Comparison of ENCODE assay signal across 8 cellular contexts in genomic region chr12:109999983-110000505, GRCh38. TPM values are rescaled to one million over a fixed set of nuclear protein-coding genes. Genes with fewer than 3 reads are reported as not detected.
DNase-seq lines count a peak whose midpoint lies in the region; ATAC-seq and TF ChIP-seq lines count a peak whose summit lies in the region.

No MANE protein-coding gene starts in this region.

- H3K4me3 ChIP-seq in heart left ventricle, result peak overlapping the region; percentile 80 to 99 (median 90)
- H3K4me3 ChIP-seq in epithelial cell of proximal tubule (ENCODE audit: low read depth, low read length), result peak overlapping the region; percentile 75

- H3K4me3 Mint-ChIP-seq in neural crest cell, result peak overlapping the region; percentile 95

- H3K27ac Mint-ChIP-seq in neural crest cell (ENCODE audit: unreplicated experiment), result peak overlapping the region; percentile 20

- H3K9me3 Mint-ChIP-seq in neural crest cell, result no peaks in the 10 kb centered on the region

- TF ChIP-seq CTCF in heart left ventricle (IDR thresholded peaks at IDR 0.05) (no peak), epithelial cell of proximal tubule (conservative IDR thresholded peaks at IDR 0.05; ENCODE audit: low read depth, low read length) (no peak), neural crest cell (conservative IDR thresholded peaks at IDR 0.05) (no peak)

- H3K27me3 ChIP-seq in heart left ventricle, result no peaks in the 10 kb centered on the region

- no peak for TF ChIP-seq POLR2A in heart left ventricle (IDR thresholded peaks at IDR 0.05)

- peak overlapping the region in 7 of 12 donors; percentile 80 to 95 (median 91) for H3K27ac ChIP-seq in heart left ventricle

- H3K4me1 ChIP-seq in heart left ventricle, result peaks cover 0 to 50% (median 19%) of the 10 kb centered on the region in 12 donors

- H3K27me3 Mint-ChIP-seq in neural crest cell (ENCODE audit: low read depth), result peaks cover 15% of the 10 kb centered on the region

- H3K4me1 Mint-ChIP-seq in neural crest cell, result peaks cover 34% of the 10 kb centered on the region

- ATAC-seq in heart left ventricle (no peak), Right ventricle myocardium inferior (no peak), HG02840 (IDR thresholded peaks at IDR 0.05; ENCODE audit: low FRiP score, unreplicated experiment) (no peak), HG03045 (IDR thresholded peaks at IDR 0.05; ENCODE audit: unreplicated experiment) (no peak), HG03469 (IDR thresholded peaks at IDR 0.05; ENCODE audit: unreplicated experiment) (no peak)

- H3K36me3 ChIP-seq in heart left ventricle, result peaks cover 0 to 13% (median 0%) of the 10 kb centered on the region in 9 donors

- no peaks in the 10 kb centered on the region for H3K9me3 ChIP-seq in heart left ventricle

- DNase-seq in heart left ventricle, result no peak
- no peak for DNase-seq in Right ventricle myocardium inferior (ENCODE audit: missing footprints)
- peak; percentile 17 for DNase-seq in SW480 (ENCODE audit: low spot score)
- no peak for DNase-seq in epithelial cell of proximal tubule (ENCODE audit: low read depth)
- DNase-seq in neural crest cell (ENCODE audit: low read depth, low spot score), result no peak

- H3K36me3 Mint-ChIP-seq in neural crest cell (ENCODE audit: low read depth), result no peaks in the 10 kb centered on the region

- intact Hi-C loops in heart left ventricle (cut with DNase I), result loop anchor here in 4 of 10 donors (5.0 kb wide), 3 partner anchors 38 to 53 kb away; partner anchors contain the start of gene C12orf76 (in 1 of the 4)
- intact Hi-C loops in Right ventricle myocardium inferior (cut with DNase I), result loop anchor here (5.0 to 10.0 kb wide), 3 partner anchors 38 to 55 kb away; partner anchors contain the start of gene C12orf76

- 2 to 3% (median 2%) methylated on average over 17 of the region's 17 CpGs for WGBS in heart left ventricle, 4 donors

RNA-seq across cellular contexts. Expression of gene ANKRD13A, which starts 0.8 kb away (rescaled TPM):
- total RNA-seq in heart left ventricle, result 10 to 100 TPM; 16.0 to 80.6 (median 24.4) TPM
- 10 to 100 TPM in 1 of 2 donors, 1 to 10 TPM in 1; 8.4 to 47.4 TPM for polyA plus RNA-seq in heart left ventricle
- total RNA-seq in Right ventricle myocardium inferior, result 22.9 TPM
- total RNA-seq in epithelial cell of proximal tubule, result 43.8 and 96.1 TPM in 2 replicates
- total RNA-seq in neural crest cell, result 29.5 and 30.0 TPM in 2 replicates

RNA-seq across cellular contexts. Expression of gene GIT2, which starts 3.9 kb away (rescaled TPM):
- 10 to 100 TPM; 28.5 to 56.7 (median 41.7) TPM for total RNA-seq in heart left ventricle
- 10 to 100 TPM; 17.4 to 33.9 TPM for polyA plus RNA-seq in heart left ventricle
- total RNA-seq in Right ventricle myocardium inferior, result 47.1 TPM
- 19.2 and 20.1 TPM in 2 replicates for total RNA-seq in epithelial cell of proximal tubule
- 31.1 and 36.8 TPM in 2 replicates for total RNA-seq in neural crest cell

RNA-seq across cellular contexts. Expression of gene C12orf76, which starts 48.3 kb away (rescaled TPM):
- 10 to 100 TPM in 1 of 9 donors, 1 to 10 TPM in 8; 3.5 to 13.3 (median 4.7) TPM for total RNA-seq in heart left ventricle
- polyA plus RNA-seq in heart left ventricle, result 1 to 10 TPM; 4.1 to 7.5 TPM
- total RNA-seq in Right ventricle myocardium inferior, result 5.3 TPM
- 7.1 and 12.6 TPM in 2 replicates for total RNA-seq in epithelial cell of proximal tubule
- total RNA-seq in neural crest cell, result 23.8 and 24.4 TPM in 2 replicates
